In the genomic region with DNA sequence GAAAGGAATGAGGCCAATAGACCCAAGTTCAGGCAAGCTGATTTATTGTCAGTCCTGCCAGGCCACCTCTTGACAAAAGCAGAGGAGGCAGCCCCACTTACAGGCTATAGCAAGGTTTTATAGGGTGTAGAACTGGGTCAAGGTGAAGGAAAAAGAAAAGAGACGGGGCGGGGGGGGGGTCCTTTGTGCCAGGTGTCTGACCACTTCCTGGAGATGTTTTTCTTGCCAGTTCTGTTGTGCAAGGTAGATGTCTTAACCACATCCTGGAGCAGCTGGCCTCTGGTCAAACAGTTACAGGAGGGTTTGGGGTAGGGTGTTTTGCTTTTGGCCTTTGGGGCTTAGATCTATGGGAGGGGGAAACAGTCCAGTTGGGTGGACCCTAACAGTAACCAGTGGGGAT, we compare ENCODE assay signal across 7 cellular contexts.
DNase-seq lines count a peak whose midpoint lies in the region; ATAC-seq and TF ChIP-seq lines count a peak whose summit lies in the region.
"Not testable (repeated sequence)": the region's sequence is repeated elsewhere in the genome, so short reads cannot be mapped to it uniquely, and the experiment has no call there.

No MANE protein-coding gene starts in this region.

- TF ChIP-seq CTCF in RWPE2 (IDR thresholded peaks at IDR 0.05; ENCODE audit: poor library complexity, severe bottlenecking): not testable (repeated sequence)

- not testable (repeated sequence) for H3K27me3 ChIP-seq in RWPE2 (ENCODE audit: insufficient read depth, poor library complexity, severe bottlenecking)

- not testable (repeated sequence) for DNase-seq in RWPE2 (ENCODE audit: low spot score)
- DNase-seq in activated T-helper 1 cell treated with Interleukin-2 at 50 U/mL for 16 hours (ENCODE audit: low read depth): peak; percentile 27
- peak; percentile 38 for DNase-seq in glomerular visceral epithelial cell (ENCODE audit: extremely low spot score)

- ATAC-seq in GM18520 (IDR thresholded peaks at IDR 0.05; ENCODE audit: unreplicated experiment): peak; percentile 86
- peak; percentile 86 for ATAC-seq in GM21423 (IDR thresholded peaks at IDR 0.05; ENCODE audit: unreplicated experiment)
- ATAC-seq in HG02981 (IDR thresholded peaks at IDR 0.05; ENCODE audit: unreplicated experiment): peak; percentile 77
- ATAC-seq in HG03575 (IDR thresholded peaks at IDR 0.05; ENCODE audit: extremely low read depth, insufficient number of reproducible peaks, low FRiP score, unreplicated experiment): peak; percentile 36
- ATAC-seq in RWPE2 (ENCODE audit: low read depth): peak; percentile 51

- peak overlapping the region; percentile 13 for H3K27ac ChIP-seq in RWPE2 (ENCODE audit: poor library complexity, severe bottlenecking)

- peaks cover 11% of the 10 kb centered on the region for H3K4me1 ChIP-seq in RWPE2 (ENCODE audit: insufficient read depth, poor library complexity, severe bottlenecking)

- not testable (repeated sequence) for H3K4me3 ChIP-seq in RWPE2 (ENCODE audit: severe bottlenecking)

- H3K36me3 ChIP-seq in RWPE2 (ENCODE audit: low read depth): not testable (repeated sequence)

- not testable (repeated sequence) for H3K9me3 ChIP-seq in RWPE2 (ENCODE audit: severe bottlenecking)

Comparison
In these comparisons a context has a peak if more than half of its experiments do, and no peak if none do; other contexts are left out.
1. ATAC-seq: peak in every context shown above with its lines; median percentile 86 in GM18520; 86 in GM21423; 77 in HG02981; 51 in RWPE2; 36 in HG03575.